In genomic region chr1:29906927-29907326, GRCh38 we compare ENCODE assay signal across 6 cellular contexts.
"Had no signal": no experiment of that assay in that cellular context is flagged by ENCODE, and none has a peak within 500 bp of the region (broad histone marks: within the 10 kb centered on the region; RNA-seq: fewer than 3 reads in every experiment).

No MANE protein-coding gene starts in this region.

- H3K4me3 Mint-ChIP-seq: GM23338, HFFc6, IgD-negative memory B cell had no signal

- ATAC-seq: GM23338, HCT116 had no signal

- H3K27ac Mint-ChIP-seq: GM23338, HFFc6, IgD-negative memory B cell had no signal

- DNase-seq: H7, HFFc6, KBM-7 had no signal

- H3K4me1 Mint-ChIP-seq: IgD-negative memory B cell had no signal

- H3K36me3 Mint-ChIP-seq: IgD-negative memory B cell had no signal
